ENCODE assay signal across 21 cellular contexts in genomic region chr20:37425103-37425625, GRCh38.
DNase-seq lines count a peak whose midpoint lies in the region; ATAC-seq, FAIRE-seq and TF ChIP-seq lines count a peak whose summit lies in the region.
"Had no signal": no experiment of that assay in that cellular context is flagged by ENCODE, and none has a peak within 500 bp of the region (broad histone marks: within the 10 kb centered on the region; RNA-seq: fewer than 3 reads in every experiment).

No MANE protein-coding gene starts in this region.

- H3K4me3 ChIP-seq in SK-N-SH (ENCODE audit: low read depth in 2 of 2, low read length in 1 of 2) (no peak overlapping the region), H1 (ENCODE audit: extremely low read depth in 1 of 4, insufficient read depth in 2 of 4, low read depth in 3 of 4, low read length in 4 of 4) (no peak overlapping the region), neuronal stem cell (ENCODE audit: low read length in 2 of 2) (no peak overlapping the region)
- H3K4me3 ChIP-seq: BLaER1, GM23248 had no signal

- H3K9ac ChIP-seq in SK-N-SH (no peak overlapping the region), H1 (replicated peaks in 1 of 4; ENCODE audit: extremely low read depth in 1 of 4, low read depth in 3 of 4, low read length in 3 of 4) (no peak overlapping the region), neuronal stem cell (ENCODE audit: low read depth, low read length, poor library complexity) (no peak overlapping the region)
- H3K9ac ChIP-seq: BLaER1, GM23248 had no signal

- H2BK5ac ChIP-seq in H1 (ENCODE audit: low read depth, low read length): no peak overlapping the region
- no peak overlapping the region for H2BK5ac ChIP-seq in neuronal stem cell (ENCODE audit: low read length)

- H3K27ac ChIP-seq in SK-N-SH (ENCODE audit: low read depth in 2 of 2, low read length in 1 of 2) (no peak overlapping the region), H1 (ENCODE audit: low read depth, low read length) (no peak overlapping the region), neuronal stem cell (replicated peaks; ENCODE audit: low read length) (no peak overlapping the region)
- H3K27ac ChIP-seq: 22Rv1, BLaER1, C4-2B, GM23248 had no signal

- H2AFZ ChIP-seq in SK-N-SH (ENCODE audit: low read depth): no peak overlapping the region
- H2AFZ ChIP-seq in H1 (ENCODE audit: low read length): no peak overlapping the region
- no peak overlapping the region for H2AFZ ChIP-seq in neuronal stem cell (ENCODE audit: low read length)
- H2AFZ ChIP-seq: GM23248 had no signal

- peaks cover 4% of the 10 kb centered on the region; the same call in 1 of the 2 replicates for H3K23me2 ChIP-seq in H1 (ENCODE audit: low read depth, low read length)

- no peaks in the 10 kb centered on the region for H3K79me2 ChIP-seq in SK-N-SH (ENCODE audit: insufficient read depth)
- no peaks in the 10 kb centered on the region for H3K79me2 ChIP-seq in H1 (ENCODE audit: control insufficient read depth in 1 of 2, insufficient read depth in 2 of 2, low read length in 2 of 2)

- H3K79me1 ChIP-seq in H1 (ENCODE audit: low read depth, low read length) (peaks cover 3% of the 10 kb centered on the region; the same call in 1 of the 2 replicates), neuronal stem cell (ENCODE audit: low read depth, low read length) (no peaks in the 10 kb centered on the region)

- no peak overlapping the region for H2BK120ac ChIP-seq in H1 (replicated peaks; ENCODE audit: low read depth, low read length)
- H2BK120ac ChIP-seq in neuronal stem cell (ENCODE audit: low read depth, low read length): no peak overlapping the region

- no peak overlapping the region for H3K56ac ChIP-seq in H1 (replicated peaks; ENCODE audit: insufficient read length, low read depth, low read length)

- H3K27me3 ChIP-seq in SK-N-SH (ENCODE audit: insufficient read depth) (peaks cover 47% of the 10 kb centered on the region; the same call in 1 of the 2 replicates), H1 (replicated peaks in 1 of 4; ENCODE audit: control insufficient read depth in 3 of 4, extremely low read depth in 1 of 4, insufficient read depth in 3 of 4, low read length in 3 of 4) (no peaks in the 10 kb centered on the region; a peak in 3 of 7 replicates), neuronal stem cell (ENCODE audit: control insufficient read depth in 3 of 3, insufficient read depth in 3 of 3, low read depth in 1 of 3, low read length in 3 of 3) (peaks cover 0 to 17% (median 0%) of the 10 kb centered on the region in 3 experiments)
- H3K27me3 ChIP-seq: BLaER1 had no signal

- DNase-seq in SK-N-SH (no peak), H1 (ENCODE audit: low read depth in 1 of 2, low spot score in 2 of 2) (no peak), neuronal stem cell (ENCODE audit: low spot score) (no peak), NOMO-1 (lab: John Stamatoyannopoulos, UW; ENCODE audit: unreplicated experiment in 2 of 2) (no peak)
- DNase-seq: Caco-2; CD4-positive, CD25-positive, alpha-beta regulatory T cell; CD8-positive, alpha-beta T cell; DMS153; DND-41; GM23248; H9; HFFc6 had no signal

- TF ChIP-seq CTCF in SK-N-SH (IDR thresholded peaks at IDR 0.05) (no peak), H1 (IDR thresholded peaks at IDR 0.05; ENCODE audit: control extremely low read depth in 1 of 3, insufficient read depth in 1 of 3, low read depth in 1 of 3, low read length in 3 of 3) (no peak)

- no peak for TF ChIP-seq POLR2A in H1 (IDR thresholded peaks at IDR 0.05; ENCODE audit: control extremely low read depth in 1 of 2, low read depth in 2 of 2, low read length in 2 of 2)

- H3K36me3 ChIP-seq in SK-N-SH (replicated peaks in 1 of 2; ENCODE audit: control insufficient read depth in 1 of 2, insufficient read depth in 2 of 2, low read length in 1 of 2): no peaks in the 10 kb centered on the region
- H3K36me3 ChIP-seq in H1 (ENCODE audit: control insufficient read depth in 2 of 4, insufficient read depth in 4 of 4, low read length in 3 of 4): no peaks in the 10 kb centered on the region
- H3K36me3 ChIP-seq in neuronal stem cell (replicated peaks in 1 of 2; ENCODE audit: control insufficient read depth in 2 of 2, insufficient read depth in 2 of 2, low read length in 2 of 2): peaks cover 0 to 2% of the 10 kb centered on the region in 2 donors
- H3K36me3 ChIP-seq: BLaER1 had no signal

- no peak overlapping the region for H3K4me2 ChIP-seq in SK-N-SH
- H3K4me2 ChIP-seq in H1 (ENCODE audit: insufficient read depth in 1 of 2, low read depth in 2 of 2, low read length in 2 of 2): no peak overlapping the region
- no peak overlapping the region for H3K4me2 ChIP-seq in neuronal stem cell (ENCODE audit: insufficient read depth, low read length, poor library complexity, severe bottlenecking)
- H3K4me2 ChIP-seq: BLaER1 had no signal

- 0 out of 2 replicates have a peak overlapping the region, but pooled peaks have one; percentile 1 for H2BK12ac ChIP-seq in H1 (ENCODE audit: low read depth, low read length)
- H2BK12ac ChIP-seq in neuronal stem cell (ENCODE audit: low read length): peak overlapping the region; percentile 58

- no peak overlapping the region for H3K18ac ChIP-seq in H1 (ENCODE audit: extremely low read depth, low read length)
- no peak overlapping the region for H3K18ac ChIP-seq in neuronal stem cell (ENCODE audit: low read length)

- H3K23ac ChIP-seq in H1 (ENCODE audit: insufficient read length) (no peak overlapping the region), neuronal stem cell (ENCODE audit: low read depth, low read length, poor library complexity) (no peak overlapping the region)

- POLR2A ChIA-PET in SK-N-SH (lab: Yijun Ruan, JAX) (no interaction called here), H1 (lab: Charles Lee; ENCODE audit: partially characterized antibody) (interaction anchor here (0.8 to 1.3 kb wide), 2 partner anchors 11 to 81 kb away, joined by 3 to 4 read pairs; no protein-coding TSS in a partner anchor)

- no peak overlapping the region for H4K5ac ChIP-seq in H1 (ENCODE audit: insufficient read length, low read depth, low read length)

- no peak overlapping the region for H3K14ac ChIP-seq in H1 (ENCODE audit: insufficient read length)
- no peak overlapping the region for H3K14ac ChIP-seq in neuronal stem cell (ENCODE audit: low read length)

- 71% methylated on average over 9 of the region's 9 CpGs for WGBS in SK-N-SH (ENCODE audit: low lambda C conversion rate)
- 89% methylated on average over 9 of the region's 9 CpGs; no CpG with 5 or more reads in 1 of the 2 experiments for WGBS in H1 (ENCODE audit: extremely low coverage in 1 of 2, insufficient coverage in 1 of 2, insufficient read length in 1 of 2, insufficient replicate concordance in 2 of 2, low coverage in 1 of 2, low lambda C conversion rate in 2 of 2, missing lambda C conversion rate in 1 of 2), 2 experiments
- no CpG with 5 or more reads among the region's 9 CpGs for WGBS in neuronal stem cell (ENCODE audit: extremely low coverage in 2 of 2, insufficient read length in 2 of 2, insufficient replicate concordance in 1 of 2), 2 donors

- CTCF ChIA-PET in SK-N-SH (lab: Yijun Ruan, JAX): no interaction called here
- CTCF ChIA-PET in H1 (lab: Charles Lee; ENCODE audit: partially characterized antibody): no interaction called here

- H2BK20ac ChIP-seq in H1 (ENCODE audit: low read length): no peak overlapping the region

- ATAC-seq in SK-N-SH treated with all-trans-retinoic acid at 6 μM for 48 hours (no peak), HG03520 (IDR thresholded peaks at IDR 0.05; ENCODE audit: unreplicated experiment) (no peak)
- ATAC-seq: CD8-positive, alpha-beta T cell; HCT116 had no signal

- H3K9me3 ChIP-seq in SK-N-SH: no peaks in the 10 kb centered on the region
- H3K9me3 ChIP-seq in H1 (ENCODE audit: insufficient read depth in 2 of 2, low read depth in 1 of 2, low read length in 1 of 2): no peaks in the 10 kb centered on the region
- peaks cover 0 to 2% of the 10 kb centered on the region in 2 donors for H3K9me3 ChIP-seq in neuronal stem cell (replicated peaks in 1 of 2; ENCODE audit: control insufficient read depth in 2 of 2, insufficient read depth in 1 of 2, low read depth in 1 of 2, low read length in 2 of 2)
- H3K9me3 ChIP-seq: BLaER1, Caco-2 had no signal

- H4K91ac ChIP-seq in H1 (replicated peaks; ENCODE audit: insufficient read length, low read length) (no peak overlapping the region), neuronal stem cell (ENCODE audit: low read depth, low read length, poor library complexity) (no peak overlapping the region)

- TF ChIP-seq RAD21 in SK-N-SH (IDR thresholded peaks at IDR 0.05; ENCODE audit: low read length): no peak
- TF ChIP-seq RAD21 in H1 (IDR thresholded peaks at IDR 0.05 in 1 of 2, conservative IDR thresholded peaks at IDR 0.05 in 1 of 2; ENCODE audit: low read depth in 2 of 2, low read length in 2 of 2): no peak

- no peaks in the 10 kb centered on the region for H4K20me1 ChIP-seq in SK-N-SH (ENCODE audit: insufficient read depth)
- H4K20me1 ChIP-seq in H1 (replicated peaks in 1 of 2; ENCODE audit: control insufficient read depth in 1 of 2, insufficient read depth in 2 of 2, low read length in 2 of 2): peaks cover 0 to 3% of the 10 kb centered on the region in 2 experiments
- H4K20me1 ChIP-seq: BLaER1 had no signal

- no peaks in the 10 kb centered on the region for H3K9me2 ChIP-seq in SK-N-SH

- H4K8ac ChIP-seq in H1 (ENCODE audit: extremely low read depth, insufficient read depth, low read length) (no peak overlapping the region), neuronal stem cell (ENCODE audit: low read depth, low read length) (no peak overlapping the region)

- no peaks in the 10 kb centered on the region for H3F3A ChIP-seq in SK-N-SH (replicated peaks; ENCODE audit: insufficient read depth)

- TF ChIP-seq EP300 in SK-N-SH (IDR thresholded peaks at IDR 0.05; ENCODE audit: borderline replicate concordance in 1 of 2, low read depth in 1 of 2, low read length in 1 of 2) (no peak), H1 (IDR thresholded peaks at IDR 0.05; ENCODE audit: borderline replicate concordance in 1 of 2, low read depth in 2 of 2, low read length in 2 of 2) (no peak)

- H2BK15ac ChIP-seq in H1 (ENCODE audit: low read length) (no peak overlapping the region), neuronal stem cell (ENCODE audit: low read length) (peak overlapping the region; percentile 14)

- H2AK5ac ChIP-seq in H1 (ENCODE audit: low read depth, low read length): no peak overlapping the region
- H2AK5ac ChIP-seq in neuronal stem cell (ENCODE audit: low read depth, low read length): peak overlapping the region; percentile 48

- H3K4me1 ChIP-seq in SK-N-SH (ENCODE audit: control insufficient read depth in 1 of 2, insufficient read depth in 2 of 2, low read depth in 1 of 2, low read length in 1 of 2): peaks cover 0 to 5% of the 10 kb centered on the region in 2 experiments; a peak in 1 of 4 replicates
- H3K4me1 ChIP-seq in H1 (replicated peaks in 1 of 4; ENCODE audit: control insufficient read depth in 3 of 4, insufficient read depth in 4 of 4, low read length in 3 of 4): peaks cover 0 to 29% (median 11%) of the 10 kb centered on the region in 4 experiments; a peak in 6 of 7 replicates
- peaks cover 25 to 29% of the 10 kb centered on the region in 2 donors for H3K4me1 ChIP-seq in neuronal stem cell (ENCODE audit: control insufficient read depth in 2 of 2, insufficient read depth in 1 of 2, low read depth in 1 of 2, low read length in 2 of 2)
- H3K4me1 ChIP-seq: Caco-2 had no signal

- no peak overlapping the region for H3K4ac ChIP-seq in H1 (replicated peaks; ENCODE audit: insufficient read length, low read depth, low read length)
- H3K4ac ChIP-seq in neuronal stem cell (ENCODE audit: low read length): no peak overlapping the region

- no peak for FAIRE-seq in H1 (lab: Jason Lieb, UNC)
- FAIRE-seq: A204.1, G401.6, GM12892 had no signal
